Comparison of ENCODE assay signal across 9 cellular contexts in the genomic region with DNA sequence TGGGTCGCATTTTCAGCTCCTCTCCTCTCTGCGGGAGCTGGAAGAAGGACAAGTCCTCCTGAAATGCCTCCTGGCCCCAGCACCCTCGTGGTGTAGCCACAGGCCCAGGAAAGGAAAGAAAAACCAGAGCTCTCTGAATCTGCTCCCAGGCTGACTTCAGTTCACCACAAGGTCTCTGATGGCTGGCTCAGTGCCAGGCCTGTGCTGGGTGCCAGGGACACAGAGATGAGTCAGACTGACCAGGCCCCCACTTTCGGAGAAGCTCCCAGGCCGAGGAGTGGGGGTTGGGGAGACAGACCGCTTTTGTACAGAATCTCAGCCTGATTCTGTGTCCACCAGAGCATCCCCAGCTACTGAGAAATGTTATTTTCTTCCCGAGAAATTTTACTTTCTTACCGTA. TPM values are rescaled to one million over a fixed set of nuclear protein-coding genes. Genes with fewer than 3 reads are reported as not detected.
A peak's percentile ranks its signal among the peaks of the same experiment; 100 is the strongest.
DNase-seq lines count a peak whose midpoint lies in the region; ATAC-seq and TF ChIP-seq lines count a peak whose summit lies in the region.
"Had no signal": no experiment of that assay in that cellular context is flagged by ENCODE, and none has a peak within 500 bp of the region (broad histone marks: within the 10 kb centered on the region; RNA-seq: fewer than 3 reads in every experiment).

No MANE protein-coding gene starts in this region.

- peak overlapping the region; percentile 93 for H3K27ac ChIP-seq in MM.1S (ENCODE audit: low read length)
- H3K27ac ChIP-seq in subcutaneous abdominal adipose tissue (ENCODE audit: low read depth, low read length): peak overlapping the region; percentile 60
- H3K27ac ChIP-seq: epithelial cell of prostate had no signal

- H3K4me1 ChIP-seq in MM.1S (ENCODE audit: low read length) (peaks cover 70% of the 10 kb centered on the region), subcutaneous abdominal adipose tissue (ENCODE audit: control insufficient read depth in 5 of 5, insufficient read depth in 5 of 5, low read length in 5 of 5) (peaks cover 14 to 71% (median 51%) of the 10 kb centered on the region in 5 donors)

- H3K27me3 Mint-ChIP-seq in natural killer cell (ENCODE audit: low read depth in 2 of 2): no peaks in the 10 kb centered on the region

- H3F3A ChIP-seq in MM.1S (ENCODE audit: insufficient read depth, low read length): peaks cover 44% of the 10 kb centered on the region

- peak overlapping the region; percentile 82 for H3K4me2 ChIP-seq in MM.1S (ENCODE audit: low read depth, low read length)

- H3K4me3 Mint-ChIP-seq in natural killer cell: peak overlapping the region; percentile 40

- H3K4me1 Mint-ChIP-seq in natural killer cell: peaks cover 69 to 82% of the 10 kb centered on the region in 2 donors

- H3K4me3 ChIP-seq in MM.1S (ENCODE audit: low read length) (peak overlapping the region; percentile 26; the same call in 1 of the 2 replicates), epithelial cell of proximal tubule (ENCODE audit: low read depth, low read length) (no peak overlapping the region), subcutaneous abdominal adipose tissue (ENCODE audit: low read depth in 1 of 5, low read length in 5 of 5) (peak overlapping the region in 1 of 5 donors; percentile 11)

- peak overlapping the region; percentile 41 to 66 for H3K27ac Mint-ChIP-seq in natural killer cell

- H3K9ac ChIP-seq in MM.1S (ENCODE audit: low read length): peak overlapping the region; percentile 58
- no peak overlapping the region for H3K9ac ChIP-seq in subcutaneous abdominal adipose tissue (ENCODE audit: low read length in 5 of 5)

- no peaks in the 10 kb centered on the region for H3K27me3 ChIP-seq in MM.1S (replicated peaks; ENCODE audit: insufficient read depth, low read length)
- no peaks in the 10 kb centered on the region for H3K27me3 ChIP-seq in subcutaneous abdominal adipose tissue (ENCODE audit: control insufficient read depth in 5 of 5, insufficient read depth in 4 of 5, low read length in 5 of 5)

- peaks cover 4 to 9% of the 10 kb centered on the region in 2 donors for H3K9me3 Mint-ChIP-seq in natural killer cell

- intact Hi-C loops in natural killer cell (cut with micrococcal nuclease): loop anchor here (10.0 kb wide), 1 partner anchor 334 kb away; the partner anchor contains the start of genes HINT2 and SPAG8

- TF ChIP-seq CTCF in MM.1S (IDR thresholded peaks at IDR 0.05; ENCODE audit: low read length) (no peak), epithelial cell of proximal tubule (conservative IDR thresholded peaks at IDR 0.05; ENCODE audit: low read depth, low read length) (no peak), natural killer cell (IDR thresholded peaks at IDR 0.05) (no peak)

- H3K9me3 ChIP-seq in MM.1S (replicated peaks; ENCODE audit: insufficient read depth, low read length) (no peaks in the 10 kb centered on the region), subcutaneous abdominal adipose tissue (ENCODE audit: control insufficient read depth in 5 of 5, low read length in 5 of 5) (peaks cover 0 to 3% (median 0%) of the 10 kb centered on the region in 5 donors)

- no peaks in the 10 kb centered on the region for H3K9me2 ChIP-seq in MM.1S (replicated peaks; ENCODE audit: insufficient read depth, low read length)

- DNase-seq in NCI-H146 (lab: John Stamatoyannopoulos, UW) (peak; percentile 36), NCI-H146 treated with DMSO at 0.1 percent for 48 hours (lab: John Stamatoyannopoulos, UW; ENCODE audit: unreplicated experiment) (no peak), MM.1S (peak; percentile 98), epithelial cell of proximal tubule (ENCODE audit: low read depth) (peak; percentile 74), natural killer cell (peak; percentile 72), NCI-H510A treated with DMSO at 0.1 percent for 48 hours (lab: John Stamatoyannopoulos, UW) (no peak)
- DNase-seq in activated CD8-positive, alpha-beta memory T cell treated with anti-CD3 and anti-CD28 coated beads, Interleukin-2, amount 50 U/mL, for 48 hours: peak; percentile 88

- H3K36me3 Mint-ChIP-seq in natural killer cell: no peaks in the 10 kb centered on the region

- H3K79me2 ChIP-seq in MM.1S (ENCODE audit: low read length): 0 out of 2 replicates have a peak, but pooled peaks cover 6% of the 10 kb centered on the region

- peak in 2 of 3 donors; percentile 19 to 21 for ATAC-seq in natural killer cell

- H2AFZ ChIP-seq in MM.1S (ENCODE audit: low read length): peak overlapping the region; percentile 85

- H4K20me1 ChIP-seq in MM.1S (ENCODE audit: insufficient read depth, low read length): no peaks in the 10 kb centered on the region

- H3K36me3 ChIP-seq in MM.1S (replicated peaks; ENCODE audit: insufficient read depth, low read length): no peaks in the 10 kb centered on the region
- H3K36me3 ChIP-seq in subcutaneous abdominal adipose tissue (ENCODE audit: control insufficient read depth in 5 of 5, insufficient read depth in 5 of 5, low read length in 5 of 5): peaks cover 0 to 38% (median 14%) of the 10 kb centered on the region in 5 donors

RNA-seq across cellular contexts. Expression of gene GLIPR2, which starts 12.1 kb away (rescaled TPM):
- total RNA-seq in epithelial cell of proximal tubule: 23.6 and 42.7 TPM in 2 replicates
- 100 to 1,000 TPM; 124 to 135 (median 125) TPM for total RNA-seq in natural killer cell

RNA-seq across cellular contexts. Expression of gene CCIN, which starts 20.5 kb away (rescaled TPM):
- total RNA-seq in epithelial cell of proximal tubule (0.06 TPM in 1 of 2 replicates, not detected in the other), natural killer cell (1 to 10 TPM; 2.0 to 2.8 (median 2.0) TPM)

RNA-seq across cellular contexts. Expression of gene CLTA, which starts 42.1 kb away (rescaled TPM):
- total RNA-seq in epithelial cell of proximal tubule (423 and 461 TPM in 2 replicates), natural killer cell (10 to 100 TPM; 49.4 to 62.0 (median 52.6) TPM)

Comparison
In these comparisons a context has a peak if more than half of its experiments do, and no peak if none do; other contexts are left out.
1. DNase-seq: peak in NCI-H146 (single experiment), MM.1S (single experiment), activated CD8-positive, alpha-beta memory T cell treated with anti-CD3 and anti-CD28 coated beads, Interleukin-2, amount 50 U/mL, for 48 hours (single experiment), epithelial cell of proximal tubule (single experiment) and natural killer cell (single experiment); none in NCI-H146 treated with DMSO at 0.1 percent for 48 hours (single experiment) and NCI-H510A treated with DMSO at 0.1 percent for 48 hours (single experiment).